In genomic region chr2:27495840-27496356, GRCh38 we compare ENCODE assay signal across 13 cellular contexts. TPM values are rescaled to one million over a fixed set of nuclear protein-coding genes. Genes with fewer than 3 reads are reported as not detected.
A peak's percentile ranks its signal among the peaks of the same experiment; 100 is the strongest.
DNase-seq lines count a peak whose midpoint lies in the region; ATAC-seq, FAIRE-seq and TF ChIP-seq lines count a peak whose summit lies in the region.
"Had no signal": no experiment of that assay in that cellular context is flagged by ENCODE, and none has a peak within 500 bp of the region (broad histone marks: within the 10 kb centered on the region; RNA-seq: fewer than 3 reads in every experiment).

No MANE protein-coding gene starts in this region.

- H2BK20ac ChIP-seq in H9 (ENCODE audit: low read depth, low read length, poor library complexity, severe bottlenecking) = no peak overlapping the region

- H3K23ac ChIP-seq in H9 (ENCODE audit: insufficient read length, low read depth, low read length) = no peak overlapping the region

- peaks cover 50% of the 10 kb centered on the region for H3K27me3 Mint-ChIP-seq in H9 (ENCODE audit: low read depth)

- H3K18ac ChIP-seq in H9 (ENCODE audit: insufficient read length, low read depth, low read length) = no peak overlapping the region

- no peak overlapping the region for H2BK5ac ChIP-seq in H9 (ENCODE audit: insufficient read length, low read length)

- H3K79me1 ChIP-seq in H9 (ENCODE audit: insufficient read depth, low read depth, low read length, poor library complexity, severe bottlenecking) = no peaks in the 10 kb centered on the region

- intact Hi-C loops in K562 (cut with micrococcal nuclease) = no loop called here

- H3K9me1 ChIP-seq in K562 (ENCODE audit: control insufficient read depth, insufficient read depth, low read length) = no peaks in the 10 kb centered on the region

- no peak overlapping the region for H3K56ac ChIP-seq in H9 (ENCODE audit: insufficient read length, low read depth, low read length)

- CTCF ChIA-PET in K562 (lab: Yijun Ruan, JAX; ENCODE audit: low intra/inter-chr PET ratio) = no interaction called here

- H3K27ac ChIP-seq in ACC112 (ENCODE audit: low read depth, low read length) = no peak overlapping the region
- H3K27ac ChIP-seq in H9 (ENCODE audit: insufficient read length, low read depth, low read length) = no peak overlapping the region
- no peak overlapping the region for H3K27ac ChIP-seq in K562 (ENCODE audit: extremely low read depth, low read depth, low read length)
- H3K27ac ChIP-seq: RWPE1 had no signal

- peaks cover 5% of the 10 kb centered on the region for H3K23me2 ChIP-seq in H9 (ENCODE audit: insufficient read length, low read depth, low read length, poor library complexity, severe bottlenecking)

- no TSS peak for BruUV-seq in K562 (replicated peaks; lab: Mats Ljungman, UMichigan)

- H3K27ac Mint-ChIP-seq in H9 = no peak overlapping the region

- H2AFZ ChIP-seq in ACC112 (ENCODE audit: low read length, unreplicated experiment) (no peak overlapping the region), H9 (ENCODE audit: low read length) (no peak overlapping the region), K562 (ENCODE audit: low read depth, low read length) (peak overlapping the region; percentile 77)

- H3K4ac ChIP-seq in H9 (ENCODE audit: low read depth, low read length) = no peak overlapping the region

- DNase-seq in H9 = no peak
- no peak for DNase-seq in K562 (ENCODE audit: extremely low read depth in 1 of 4, low spot score in 3 of 4)
- DNase-seq in NCI-H128 (lab: John Stamatoyannopoulos, UW; ENCODE audit: unreplicated experiment) = no peak
- DNase-seq in ACHN = no peak
- DNase-seq in NCI-H187 treated with DMSO at 0.1 percent for 48 hours (lab: John Stamatoyannopoulos, UW) = no peak
- DNase-seq: effector CD4-positive, alpha-beta T cell; NCI-H510A treated with DMSO at 0.1 percent for 48 hours had no signal

- in situ Hi-C loops in K562 (cut with MboI) (no loop called here), ACHN (cut with HindIII; ENCODE audit: low pct_ligation_motif_present, low pct_unique_long_range_greater_than_20kb, low sequenced_read_pairs) (no loop called here)

- H3K4me3 Mint-ChIP-seq in H9 = peak overlapping the region; percentile 88 to 94

- H3K79me2 ChIP-seq in ACC112 (ENCODE audit: control insufficient read depth, insufficient read depth, low read length, unreplicated experiment) = no peaks in the 10 kb centered on the region
- H3K79me2 ChIP-seq in H9 (ENCODE audit: insufficient read depth, low read length) = no peaks in the 10 kb centered on the region
- no peaks in the 10 kb centered on the region for H3K79me2 ChIP-seq in K562 (ENCODE audit: control insufficient read depth, insufficient read depth, low read length)

- TF ChIP-seq EP300 in K562 (IDR thresholded peaks at IDR 0.05; ENCODE audit: low read length) = no peak

- H2BK12ac ChIP-seq in H9 (ENCODE audit: insufficient read length, low read depth, low read length) = no peak overlapping the region

- H4K91ac ChIP-seq in H9 (ENCODE audit: insufficient read length, low read depth, low read length) = no peak overlapping the region

- H4K5ac ChIP-seq in H9 (ENCODE audit: insufficient read length, low read depth, low read length) = no peak overlapping the region

- H3K27me3 ChIP-seq in ACC112 (ENCODE audit: insufficient read depth, low read length) (no peaks in the 10 kb centered on the region), H9 (ENCODE audit: insufficient read depth, low read length) (no peaks in the 10 kb centered on the region; the same call in 1 of the 2 replicates), K562 (ENCODE audit: control insufficient read depth in 2 of 2, insufficient read depth in 2 of 2, low read length in 2 of 2) (no peaks in the 10 kb centered on the region; a peak in 1 of 5 replicates), mucosa of stomach (ENCODE audit: control insufficient read depth, insufficient read depth, low read length) (peaks cover 7% of the 10 kb centered on the region)

- TF ChIP-seq RAD21 in K562 (CRISPR knock-in tag; conservative IDR thresholded peaks at IDR 0.05 in 1 of 2, IDR thresholded peaks at IDR 0.05 in 1 of 2) = no peak

- no peak overlapping the region for H2BK120ac ChIP-seq in H9 (ENCODE audit: low read depth, low read length, poor library complexity, severe bottlenecking)

- H3K4me3 ChIP-seq in ACC112 (ENCODE audit: low read depth, low read length) (peak overlapping the region; percentile 91), K562 (no peak overlapping the region), mucosa of stomach (ENCODE audit: low read length) (no peak overlapping the region)

- TF ChIP-seq CTCF in H9 (conservative IDR thresholded peaks at IDR 0.05) = no peak
- TF ChIP-seq CTCF in K562 (IDR thresholded peaks at IDR 0.05 in 2 of 3, conservative IDR thresholded peaks at IDR 0.05 in 1 of 3; ENCODE audit: insufficient read depth in 2 of 3, low read depth in 1 of 3, low read length in 3 of 3) = no peak

- no peaks in the 10 kb centered on the region for H3K36me3 ChIP-seq in ACC112 (ENCODE audit: insufficient read depth, low read length)
- H3K36me3 ChIP-seq in K562 (ENCODE audit: control insufficient read depth, insufficient read depth, low read length) = no peaks in the 10 kb centered on the region
- no peaks in the 10 kb centered on the region for H3K36me3 ChIP-seq in mucosa of stomach (ENCODE audit: control insufficient read depth, insufficient read depth, low read length)
- H3K36me3 ChIP-seq: heart right ventricle had no signal

- FAIRE-seq in K562 (lab: Jason Lieb, UNC) = no peak

- peaks cover 20 to 22% of the 10 kb centered on the region in 2 experiments for H3K4me1 Mint-ChIP-seq in H9

- no peaks in the 10 kb centered on the region for H3K9me3 Mint-ChIP-seq in H9

- TF ChIP-seq POLR2A in K562 (conservative IDR thresholded peaks at IDR 0.05) = no peak

- peaks cover 2 to 16% (median 10%) of the 10 kb centered on the region in 3 experiments for H3K36me3 Mint-ChIP-seq in H9 (ENCODE audit: insufficient read depth in 1 of 3, low read depth in 3 of 3)

- no peaks in the 10 kb centered on the region for H3K9me3 ChIP-seq in H9 (ENCODE audit: control insufficient read depth, low read depth, low read length)
- no peaks in the 10 kb centered on the region for H3K9me3 ChIP-seq in K562 (replicated peaks; ENCODE audit: control insufficient read depth, insufficient read depth, low read depth, low read length)
- H3K9me3 ChIP-seq in mucosa of stomach (ENCODE audit: control insufficient read depth, low read length) = no peaks in the 10 kb centered on the region
- H3K9me3 ChIP-seq: heart right ventricle had no signal

- no CpG with 5 or more reads among the region's 4 CpGs for WGBS in H9 (ENCODE audit: extremely low coverage, insufficient read length, low lambda C conversion rate)
- WGBS in K562 (ENCODE audit: insufficient coverage, low coverage, missing lambda C conversion rate) = 38% methylated on average over 4 of the region's 4 CpGs

- no peak overlapping the region for H2BK15ac ChIP-seq in H9 (ENCODE audit: low read depth, low read length)

- H3K4me1 ChIP-seq in ACC112 (ENCODE audit: control insufficient read depth, insufficient read depth, low read length, unreplicated experiment) (peaks cover 19% of the 10 kb centered on the region), H9 (ENCODE audit: insufficient read depth, low read length) (no peaks in the 10 kb centered on the region; the same call in 1 of the 2 replicates), K562 (replicated peaks in 1 of 2; ENCODE audit: control insufficient read depth in 2 of 2, insufficient read depth in 2 of 2, low read length in 2 of 2) (peaks cover 14 to 22% of the 10 kb centered on the region in 2 experiments; a peak in 4 of 5 replicates), mucosa of stomach (ENCODE audit: control insufficient read depth, insufficient read depth, low read length) (peaks cover 31% of the 10 kb centered on the region)

- H3K9ac ChIP-seq in H9 (ENCODE audit: extremely low read depth, insufficient read length, low read length) (no peak overlapping the region), K562 (ENCODE audit: insufficient read depth in 1 of 2, low read depth in 2 of 2, low read length in 2 of 2) (peak overlapping the region in 1 of 2 experiments; percentile 2; a peak in 2 of 4 replicates), mucosa of stomach (ENCODE audit: low read length) (peak overlapping the region; percentile 6)

- POLR2A ChIA-PET in K562 (lab: Yijun Ruan, JAX) = interaction anchor here (1.1 kb wide), 1 partner anchor 10 kb away, joined by 3 read pairs; no protein-coding TSS in a partner anchor

- no peaks in the 10 kb centered on the region for H4K20me1 ChIP-seq in H9 (ENCODE audit: control insufficient read depth, insufficient read depth, insufficient read length)
- no peaks in the 10 kb centered on the region for H4K20me1 ChIP-seq in K562 (replicated peaks; ENCODE audit: control insufficient read depth, insufficient read depth, low read length)

- H3K14ac ChIP-seq in H9 (ENCODE audit: insufficient read depth, low read length) = no peak overlapping the region

- H4K8ac ChIP-seq in H9 (replicated peaks; ENCODE audit: insufficient read length, low read depth, low read length) = no peak overlapping the region

- no peak overlapping the region for H2AK5ac ChIP-seq in H9 (ENCODE audit: insufficient read length, low read length)

- no peak for ATAC-seq in K562
- ATAC-seq in GM19035 (IDR thresholded peaks at IDR 0.05; ENCODE audit: unreplicated experiment) = no peak

- no peak overlapping the region for H3T11ph ChIP-seq in H9 (ENCODE audit: low read length)

- H3K4me2 ChIP-seq in H9 (ENCODE audit: insufficient read depth, insufficient read length, low read length) (peak overlapping the region; percentile 76), K562 (ENCODE audit: insufficient read depth, low read length) (no peak overlapping the region)

RNA-seq across cellular contexts. Expression of gene GCKR, which starts 0.7 kb away (rescaled TPM):
- total RNA-seq in H9 (2021) (0.11 and 0.33 TPM in 2 replicates), K562 (2014; rRNA removed) (0.08 TPM in 1 of 2 replicates, not detected in the other), K562 (2014; rRNA removed; fragmentation: Illumina TruSeq; extraction: Trizol) (0.51 and 0.69 TPM in 2 replicates), K562 (2015; rRNA removed; fragmentation: Illumina TruSeq; extraction: Trizol) (0.36 and 0.53 TPM in 2 replicates), K562 (2021) (0.25 and 0.55 TPM in 2 replicates)
- 0.79 and 1.9 TPM in 2 replicates for total RNA-seq in K562 (2011; cell fraction: chromatin; rRNA removed; ENCODE audit: low replicate concordance)
- total RNA-seq in K562 (2011; cell fraction: nucleolus; rRNA removed) = 1.1 and 1.3 TPM in 2 replicates
- total RNA-seq in K562 (2011; cell fraction: nucleoplasm; rRNA removed) = 0.66 and 1.1 TPM in 2 replicates
- polyA plus RNA-seq in K562 (2011; rRNA removed) (0.31 and 0.79 TPM in 2 replicates), K562 (2014; fragmentation: Illumina TruSeq; extraction: Trizol) (0.45 and 0.68 TPM in 2 replicates), K562 (2014; fragmentation: Nextera tagmentation; extraction: Ambion mirVana) (under 1 TPM; 0.28 to 0.32 TPM), K562 (2014; rRNA removed) (0.57 and 1.4 TPM in 2 replicates)
- polyA plus RNA-seq in K562 (2011; cell fraction: cytosol; rRNA removed) = 0.03 and 0.13 TPM in 2 replicates
- 1.3 and 4.5 TPM in 2 replicates for polyA plus RNA-seq in K562 (2011; cell fraction: nucleus; rRNA removed)
- 0.56 and 0.79 TPM in 2 replicates for polyA plus RNA-seq in K562 (2012)
- polyA minus RNA-seq in K562 (2011; rRNA and poly(A)+ RNA removed) = 1.5 TPM in 1 of 2 replicates, not detected in the other
- not detected in 2 replicates for polyA minus RNA-seq in K562 (2011; cell fraction: cytosol; rRNA and poly(A)+ RNA removed)
- 0.44 and 1.3 TPM in 2 replicates for polyA minus RNA-seq in K562 (2011; cell fraction: nucleus; rRNA and poly(A)+ RNA removed)
- total RNA-seq: M059J had no signal

RNA-seq across cellular contexts. Expression of gene FNDC4, which starts 0.9 kb away (rescaled TPM):
- total RNA-seq in H9 (2021) (21.1 and 21.5 TPM in 2 replicates), K562 (2014; rRNA removed) (2.3 and 2.7 TPM in 2 replicates), K562 (2014; rRNA removed; fragmentation: Illumina TruSeq; extraction: Trizol) (1.8 and 2.1 TPM in 2 replicates), K562 (2015; rRNA removed; fragmentation: Illumina TruSeq; extraction: Trizol) (0.94 and 1.2 TPM in 2 replicates), K562 (2021) (2.8 and 2.9 TPM in 2 replicates)
- 1.5 and 4.0 TPM in 2 replicates for total RNA-seq in K562 (2011; cell fraction: chromatin; rRNA removed; ENCODE audit: low replicate concordance)
- 1.8 and 4.7 TPM in 2 replicates for total RNA-seq in K562 (2011; cell fraction: nucleolus; rRNA removed)
- 2.6 and 2.7 TPM in 2 replicates for total RNA-seq in K562 (2011; cell fraction: nucleoplasm; rRNA removed)
- polyA plus RNA-seq in K562 (2011; rRNA removed) (3.2 and 4.9 TPM in 2 replicates), K562 (2014; fragmentation: Illumina TruSeq; extraction: Trizol) (2.4 and 2.9 TPM in 2 replicates), K562 (2014; fragmentation: Nextera tagmentation; extraction: Ambion mirVana) (under 1 TPM; 0.28 to 0.80 TPM), K562 (2014; rRNA removed) (2.9 and 3.4 TPM in 2 replicates)
- 3.8 and 10.3 TPM in 2 replicates for polyA plus RNA-seq in K562 (2011; cell fraction: cytosol; rRNA removed)
- 5.2 and 9.6 TPM in 2 replicates for polyA plus RNA-seq in K562 (2011; cell fraction: nucleus; rRNA removed)
- polyA plus RNA-seq in K562 (2012) = 2.7 and 9.2 TPM in 2 replicates
- polyA minus RNA-seq in K562 (2011; rRNA and poly(A)+ RNA removed) = 0.81 and 1.6 TPM in 2 replicates
- 0.82 and 1.7 TPM in 2 replicates for polyA minus RNA-seq in K562 (2011; cell fraction: cytosol; rRNA and poly(A)+ RNA removed)
- polyA minus RNA-seq in K562 (2011; cell fraction: nucleus; rRNA and poly(A)+ RNA removed) = 2.7 and 4.7 TPM in 2 replicates

RNA-seq across cellular contexts. Expression of gene IFT172, which starts 6.4 kb away (rescaled TPM):
- 13.8 and 15.5 TPM in 2 replicates for total RNA-seq in H9 (2021)
- 231 and 238 TPM in 2 replicates for total RNA-seq in K562 (2011; cell fraction: chromatin; rRNA removed; ENCODE audit: low replicate concordance)
- total RNA-seq in K562 (2011; cell fraction: nucleolus; rRNA removed) = 91.1 and 102 TPM in 2 replicates
- total RNA-seq in K562 (2011; cell fraction: nucleoplasm; rRNA removed) = 128 and 131 TPM in 2 replicates
- total RNA-seq in K562 (2014; rRNA removed) = 13.5 and 15.1 TPM in 2 replicates
- total RNA-seq in K562 (2014; rRNA removed; fragmentation: Illumina TruSeq; extraction: Trizol) = 13.5 and 15.0 TPM in 2 replicates
- total RNA-seq in K562 (2015; rRNA removed; fragmentation: Illumina TruSeq; extraction: Trizol) = 12.0 and 13.6 TPM in 2 replicates
- total RNA-seq in K562 (2021) = 16.3 and 19.1 TPM in 2 replicates
- polyA plus RNA-seq in K562 (2011; rRNA removed) = 17.9 and 24.4 TPM in 2 replicates
- polyA plus RNA-seq in K562 (2011; cell fraction: cytosol; rRNA removed) = 14.0 and 14.8 TPM in 2 replicates
- 86.4 and 95.7 TPM in 2 replicates for polyA plus RNA-seq in K562 (2011; cell fraction: nucleus; rRNA removed)
- polyA plus RNA-seq in K562 (2012) = 16.2 and 24.6 TPM in 2 replicates
- polyA plus RNA-seq in K562 (2014; fragmentation: Illumina TruSeq; extraction: Trizol) = 12.9 and 13.5 TPM in 2 replicates
- polyA plus RNA-seq in K562 (2014; fragmentation: Nextera tagmentation; extraction: Ambion mirVana) = 1 to 10 TPM; 5.6 to 7.3 TPM
- 13.7 and 15.3 TPM in 2 replicates for polyA plus RNA-seq in K562 (2014; rRNA removed)
- polyA minus RNA-seq in K562 (2011; rRNA and poly(A)+ RNA removed) = 37.0 and 39.3 TPM in 2 replicates
- polyA minus RNA-seq in K562 (2011; cell fraction: cytosol; rRNA and poly(A)+ RNA removed) = 12.1 and 15.1 TPM in 2 replicates
- polyA minus RNA-seq in K562 (2011; cell fraction: nucleus; rRNA and poly(A)+ RNA removed) = 22.9 and 46.2 TPM in 2 replicates

RNA-seq across cellular contexts. Expression of gene KRTCAP3, which starts 53.7 kb away (rescaled TPM):
- 49.9 and 57.3 TPM in 2 replicates for total RNA-seq in H9 (2021)
- 8.1 and 14.1 TPM in 2 replicates for total RNA-seq in K562 (2011; cell fraction: chromatin; rRNA removed; ENCODE audit: low replicate concordance)
- total RNA-seq in K562 (2011; cell fraction: nucleolus; rRNA removed) = 8.9 and 10.2 TPM in 2 replicates
- 9.0 and 9.2 TPM in 2 replicates for total RNA-seq in K562 (2011; cell fraction: nucleoplasm; rRNA removed)
- total RNA-seq in K562 (2014; rRNA removed) = 0.73 and 0.78 TPM in 2 replicates
- total RNA-seq in K562 (2014; rRNA removed; fragmentation: Illumina TruSeq; extraction: Trizol) = 0.55 TPM in 1 of 2 replicates, not detected in the other
- 0.72 and 1.0 TPM in 2 replicates for total RNA-seq in K562 (2015; rRNA removed; fragmentation: Illumina TruSeq; extraction: Trizol)
- total RNA-seq in K562 (2021) = 1.0 and 1.4 TPM in 2 replicates
- polyA plus RNA-seq in K562 (2011; rRNA removed) = 1.3 and 1.8 TPM in 2 replicates
- 0.74 and 1.7 TPM in 2 replicates for polyA plus RNA-seq in K562 (2011; cell fraction: cytosol; rRNA removed)
- polyA plus RNA-seq in K562 (2011; cell fraction: nucleus; rRNA removed) = 13.4 and 19.7 TPM in 2 replicates
- 2.0 and 4.2 TPM in 2 replicates for polyA plus RNA-seq in K562 (2012)
- polyA plus RNA-seq in K562 (2014; fragmentation: Illumina TruSeq; extraction: Trizol) = 0.30 and 0.86 TPM in 2 replicates
- polyA plus RNA-seq in K562 (2014; fragmentation: Nextera tagmentation; extraction: Ambion mirVana) = under 1 TPM; 0.24 to 0.27 TPM
- polyA plus RNA-seq in K562 (2014; rRNA removed) = 1.4 and 2.0 TPM in 2 replicates
- polyA minus RNA-seq in K562 (2011; rRNA and poly(A)+ RNA removed) = not detected in 2 replicates
- polyA minus RNA-seq in K562 (2011; cell fraction: cytosol; rRNA and poly(A)+ RNA removed) = not detected in 2 replicates
- polyA minus RNA-seq in K562 (2011; cell fraction: nucleus; rRNA and poly(A)+ RNA removed) = 1.1 and 2.6 TPM in 2 replicates
- total RNA-seq: M059J had no signal
